Comparison of ENCODE assay signal across 1 cellular context in the genomic region with DNA sequence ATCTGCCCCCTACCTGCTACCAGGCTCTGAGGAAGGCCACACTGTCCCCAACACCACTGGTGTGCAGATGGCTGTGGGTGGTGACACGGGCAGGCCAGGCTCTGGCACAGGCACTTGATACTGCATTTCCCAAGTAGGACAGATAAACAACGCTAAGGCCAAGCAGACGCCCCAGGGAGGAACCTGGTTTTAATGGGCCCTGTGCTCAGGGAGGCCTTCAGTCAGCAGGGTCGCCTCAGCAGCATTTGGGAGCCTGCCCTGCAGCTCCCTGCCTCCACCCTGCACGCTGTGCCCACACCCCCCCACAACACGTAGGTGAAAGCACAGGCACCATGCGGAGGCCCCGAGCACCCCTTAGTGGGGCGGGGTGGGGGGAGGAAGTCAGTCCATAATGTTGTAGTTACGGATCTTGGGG.
TF ChIP-seq lines count a peak whose summit lies in the region.

No MANE protein-coding gene starts in this region.

TF ChIP-seq in K562, 482 proteins besides CTCF, POLR2A, EP300 and RAD21:
- TF ChIP-seq CBX8 (IDR thresholded peaks at IDR 0.05; ENCODE audit: borderline replicate concordance, extremely low read depth, low read depth, low read length, poor library complexity, severe bottlenecking) (no peak), KDM5B (IDR thresholded peaks at IDR 0.05; ENCODE audit: insufficient replicate concordance, low read depth, low read length) (peak; percentile 7), POLR2G (IDR thresholded peaks at IDR 0.05; ENCODE audit: low read depth, low read length) (peak; percentile 15; the same call in 1 of the 2 replicates), ZNF76 (CRISPR knock-in tag; IDR thresholded peaks at IDR 0.05; ENCODE audit: borderline replicate concordance) (no peak)
